In the genomic region with DNA sequence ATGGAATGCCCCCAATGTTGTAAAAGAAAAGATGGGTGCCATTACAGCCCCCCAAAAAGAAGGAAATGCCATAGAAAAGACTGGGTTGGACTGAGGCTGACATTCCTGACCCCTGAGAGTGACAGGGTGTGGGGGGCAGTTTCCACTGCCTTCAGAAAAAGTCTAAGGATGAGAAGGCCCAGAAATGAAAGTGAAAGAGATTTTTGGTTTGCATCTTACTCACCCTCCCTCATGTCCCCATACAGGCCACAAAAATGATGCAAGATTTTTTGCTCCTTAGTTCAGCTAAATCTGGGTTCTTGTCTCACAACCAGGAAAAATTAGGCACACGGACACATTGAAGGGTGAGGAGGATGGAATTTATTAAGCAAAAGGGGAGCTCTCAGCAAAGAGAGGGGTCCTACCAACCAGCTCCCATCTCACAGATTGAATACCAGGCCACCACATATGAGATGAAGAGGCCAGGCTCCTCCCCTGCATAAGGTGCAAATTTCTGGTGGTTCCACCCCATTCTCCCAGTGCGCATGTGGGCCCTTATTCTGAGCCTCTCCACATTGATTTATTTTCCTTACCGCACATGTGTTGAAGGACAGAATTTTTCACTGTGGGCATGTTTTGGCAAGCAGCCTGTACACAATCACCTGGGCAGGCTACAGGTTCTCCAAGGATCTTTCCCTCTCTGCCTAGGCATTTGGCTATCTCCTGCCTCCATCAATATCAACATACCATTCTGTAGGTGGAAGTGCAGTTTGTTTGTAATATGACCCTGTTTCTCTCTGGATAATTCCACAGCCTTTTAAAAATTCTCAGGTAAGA, we compare ENCODE assay signal across 16 cellular contexts. TPM values are rescaled to one million over a fixed set of nuclear protein-coding genes. Genes with fewer than 3 reads are reported as not detected.
DNase-seq lines count a peak whose midpoint lies in the region; ATAC-seq, FAIRE-seq and TF ChIP-seq lines count a peak whose summit lies in the region.
"Had no signal": no experiment of that assay in that cellular context is flagged by ENCODE, and none has a peak within 500 bp of the region (broad histone marks: within the 10 kb centered on the region; RNA-seq: fewer than 3 reads in every experiment).

No MANE protein-coding gene starts in this region.

- ATAC-seq in GM18502 (IDR thresholded peaks at IDR 0.05; ENCODE audit: poor library complexity, unreplicated experiment): peak; percentile 82
- peak; percentile 71 for ATAC-seq in GM18909 (IDR thresholded peaks at IDR 0.05; ENCODE audit: poor library complexity, unreplicated experiment)
- peak; percentile 79 for ATAC-seq in HG03097 (IDR thresholded peaks at IDR 0.05; ENCODE audit: low FRiP score, unreplicated experiment)
- ATAC-seq in upper lobe of left lung (ENCODE audit: low FRiP score in 2 of 2): no peak
- no peak for ATAC-seq in right cardiac atrium
- ATAC-seq: naive thymus-derived CD8-positive, alpha-beta T cell had no signal

- H3K4me2 ChIP-seq in astrocyte (ENCODE audit: low read length) (no peak overlapping the region), smooth muscle cell (no peak overlapping the region)

- WGBS in upper lobe of left lung, 2 donors: 42 to 80% methylated on average over 2 to 3 of the region's 3 CpGs
- WGBS in smooth muscle cell (ENCODE audit: low lambda C conversion rate): 52% methylated on average over 3 of the region's 3 CpGs
- 98% methylated on average over 3 of the region's 3 CpGs for WGBS in right cardiac atrium

- H3K4me1 ChIP-seq in astrocyte (ENCODE audit: insufficient read depth, low read length) (no peaks in the 10 kb centered on the region), upper lobe of left lung (no peaks in the 10 kb centered on the region), smooth muscle cell (ENCODE audit: low read depth) (no peaks in the 10 kb centered on the region), right cardiac atrium (ENCODE audit: control insufficient read depth, insufficient read depth, low read length) (no peaks in the 10 kb centered on the region)
- H3K4me1 ChIP-seq: sigmoid colon had no signal

- peak overlapping the region; percentile 96 for H3K27ac Mint-ChIP-seq in astrocyte (ENCODE audit: unreplicated experiment)
- H3K27ac Mint-ChIP-seq: activated B cell treated with CpG ODN at 0.5 μM for 24 hours; naive thymus-derived CD8-positive, alpha-beta T cell had no signal

- H3K27me3 Mint-ChIP-seq in astrocyte (ENCODE audit: low read depth, unreplicated experiment): no peaks in the 10 kb centered on the region
- H3K27me3 Mint-ChIP-seq: activated B cell treated with CpG ODN at 0.5 μM for 24 hours; naive thymus-derived CD8-positive, alpha-beta T cell had no signal

- H3K27ac ChIP-seq in astrocyte (ENCODE audit: low read depth, low read length): no peak overlapping the region
- H3K27ac ChIP-seq in upper lobe of left lung: no peak overlapping the region
- no peak overlapping the region for H3K27ac ChIP-seq in smooth muscle cell (ENCODE audit: low read depth)
- H3K27ac ChIP-seq in right cardiac atrium (ENCODE audit: low read length): no peak overlapping the region
- H3K27ac ChIP-seq: C4-2B, sigmoid colon had no signal

- no peaks in the 10 kb centered on the region for H3K36me3 Mint-ChIP-seq in astrocyte (ENCODE audit: low read depth, unreplicated experiment)
- H3K36me3 Mint-ChIP-seq: naive thymus-derived CD8-positive, alpha-beta T cell had no signal

- H3K36me3 ChIP-seq in astrocyte (ENCODE audit: insufficient read depth, low read length) (no peaks in the 10 kb centered on the region), upper lobe of left lung (no peaks in the 10 kb centered on the region), smooth muscle cell (ENCODE audit: low read depth) (no peaks in the 10 kb centered on the region)
- H3K36me3 ChIP-seq: sigmoid colon had no signal

- no peak for TF ChIP-seq EP300 in upper lobe of left lung (IDR thresholded peaks at IDR 0.05)

- H3K9ac ChIP-seq in astrocyte (ENCODE audit: low read length) (no peak overlapping the region), smooth muscle cell (ENCODE audit: low read depth) (no peak overlapping the region)

- no peaks in the 10 kb centered on the region for H4K20me1 ChIP-seq in astrocyte (ENCODE audit: insufficient read depth, low read length)
- H4K20me1 ChIP-seq in smooth muscle cell (ENCODE audit: low read depth): no peaks in the 10 kb centered on the region

- no peak for TF ChIP-seq CTCF in astrocyte (IDR thresholded peaks at IDR 0.05; ENCODE audit: insufficient read depth, low read depth, low read length)
- no peak for TF ChIP-seq CTCF in upper lobe of left lung (IDR thresholded peaks at IDR 0.05)
- TF ChIP-seq CTCF in smooth muscle cell (IDR thresholded peaks at IDR 0.05; ENCODE audit: borderline replicate concordance, insufficient read depth, poor library complexity, severe bottlenecking): no peak

- H3K4me3 Mint-ChIP-seq in astrocyte (ENCODE audit: unreplicated experiment): no peak overlapping the region
- H3K4me3 Mint-ChIP-seq: activated B cell treated with CpG ODN at 0.5 μM for 24 hours; naive thymus-derived CD8-positive, alpha-beta T cell had no signal

- DNase-seq in astrocyte (ENCODE audit: low read depth): no peak
- DNase-seq in upper lobe of left lung: no peak
- DNase-seq in NCI-H748 (lab: John Stamatoyannopoulos, UW; ENCODE audit: unreplicated experiment): no peak
- DNase-seq in smooth muscle cell (lab: John Stamatoyannopoulos, UW; ENCODE audit: unreplicated experiment): no peak
- DNase-seq in right cardiac atrium: no peak
- DNase-seq: activated B cell treated with CpG ODN at 0.5 μM for 24 hours; HCEC 1CT; Kasumi-1; naive thymus-derived CD8-positive, alpha-beta T cell; NCI-H2029; sigmoid colon had no signal

- H3K27me3 ChIP-seq in astrocyte (ENCODE audit: insufficient read depth, low read length) (no peaks in the 10 kb centered on the region), upper lobe of left lung (no peaks in the 10 kb centered on the region), smooth muscle cell (ENCODE audit: low read depth) (no peaks in the 10 kb centered on the region), right cardiac atrium (ENCODE audit: control insufficient read depth, insufficient read depth) (no peaks in the 10 kb centered on the region)
- H3K27me3 ChIP-seq: sigmoid colon had no signal

- H3F3A ChIP-seq in smooth muscle cell (ENCODE audit: low read depth): no peaks in the 10 kb centered on the region

- peaks cover 7% of the 10 kb centered on the region for H3K4me1 Mint-ChIP-seq in astrocyte (ENCODE audit: low read depth, unreplicated experiment)
- H3K4me1 Mint-ChIP-seq: activated B cell treated with CpG ODN at 0.5 μM for 24 hours; naive thymus-derived CD8-positive, alpha-beta T cell had no signal

- H3K79me2 ChIP-seq in astrocyte (ENCODE audit: insufficient read depth, low read length) (no peaks in the 10 kb centered on the region), smooth muscle cell (ENCODE audit: low read depth) (no peaks in the 10 kb centered on the region)

- H2AFZ ChIP-seq in astrocyte (ENCODE audit: low read depth, low read length) (no peak overlapping the region), smooth muscle cell (ENCODE audit: low read depth) (no peak overlapping the region)

- no peak for TF ChIP-seq POLR2A in upper lobe of left lung (IDR thresholded peaks at IDR 0.05)

- H3K9me3 ChIP-seq in astrocyte (ENCODE audit: insufficient read depth, low read depth, low read length) (no peaks in the 10 kb centered on the region), upper lobe of left lung (no peaks in the 10 kb centered on the region), smooth muscle cell (replicated peaks; ENCODE audit: low read depth) (no peaks in the 10 kb centered on the region), right cardiac atrium (ENCODE audit: control insufficient read depth, low read length) (no peaks in the 10 kb centered on the region)
- H3K9me3 ChIP-seq: sigmoid colon had no signal

- intact Hi-C loops in right cardiac atrium (cut with DNase I): no loop called here

- no peak for FAIRE-seq in astrocyte (lab: Jason Lieb, UNC)

- H3K4me3 ChIP-seq in astrocyte (ENCODE audit: insufficient read depth, low read depth, low read length) (no peak overlapping the region), upper lobe of left lung (no peak overlapping the region), smooth muscle cell (no peak overlapping the region), right cardiac atrium (ENCODE audit: low read length) (no peak overlapping the region)
- H3K4me3 ChIP-seq: sigmoid colon had no signal

- no peaks in the 10 kb centered on the region for H3K9me3 Mint-ChIP-seq in astrocyte (ENCODE audit: unreplicated experiment)

RNA-seq across cellular contexts. Expression of a gene that starts 18.8 kb away (rescaled TPM):
- total RNA-seq in astrocyte: not detected in 2 replicates
- not detected for total RNA-seq in upper lobe of left lung
- not detected in 2 replicates for total RNA-seq in smooth muscle cell
- polyA plus RNA-seq in smooth muscle cell: not detected in 2 replicates
- total RNA-seq in right cardiac atrium: not detected
- polyA plus RNA-seq in right cardiac atrium: not detected
- total RNA-seq: activated B cell treated with CpG ODN at 0.5 μM for 24 hours; glomerular endothelial cell; naive thymus-derived CD8-positive, alpha-beta T cell; sigmoid colon had no signal
- polyA plus RNA-seq: naive thymus-derived CD8-positive, alpha-beta T cell; sigmoid colon had no signal

Comparison
In these comparisons a context has a peak if more than half of its experiments do, and no peak if none do; other contexts are left out.
1. ATAC-seq: peak in GM18502 (single experiment), GM18909 (single experiment) and HG03097 (single experiment); none in upper lobe of left lung (0 of 2) and right cardiac atrium (0 of 2).